In the genomic region with DNA sequence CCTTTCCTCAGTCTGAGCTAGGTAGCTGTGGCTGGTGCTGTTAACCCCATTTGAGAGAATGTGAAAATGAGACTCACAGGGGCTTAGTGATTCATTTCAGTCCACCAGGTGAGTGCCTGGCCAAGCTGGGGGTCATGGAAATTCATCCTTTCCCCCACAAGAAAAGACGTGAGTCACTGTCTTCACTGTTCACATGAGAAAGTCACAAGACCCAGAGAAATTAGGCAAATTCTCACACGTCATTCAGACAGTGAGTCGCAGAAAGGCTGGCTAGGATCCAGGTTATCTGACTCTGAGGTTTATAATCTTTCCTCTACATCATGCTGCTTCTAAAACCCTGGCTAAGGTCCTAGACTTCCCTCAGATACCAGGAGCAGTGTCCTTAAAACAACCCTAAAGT, we compare ENCODE assay signal across 8 cellular contexts.
DNase-seq lines count a peak whose midpoint lies in the region; ATAC-seq lines count a peak whose summit lies in the region.

No MANE protein-coding gene starts in this region.

- DNase-seq in AG08396 (ENCODE audit: low spot score) = peak; percentile 7
- DNase-seq in HK-2 (ENCODE audit: unreplicated experiment) = peak; percentile 1
- DNase-seq in fibroblast of the conjunctiva (ENCODE audit: low read depth) = peak; percentile 69
- no peak for DNase-seq in DMS79 (lab: John Stamatoyannopoulos, UW)
- no peak for DNase-seq in posterior cingulate gyrus
- no peak for DNase-seq in posterior vena cava (ENCODE audit: low spot score)
- DNase-seq in SHP77 (lab: John Stamatoyannopoulos, UW) = no peak

- intact Hi-C loops in posterior cingulate gyrus (cut with DNase I) (no loop called here), posterior vena cava (cut with DNase I) (no loop called here)

- peak; percentile 72 for ATAC-seq in GM19372 (IDR thresholded peaks at IDR 0.05; ENCODE audit: low read depth, unreplicated experiment)

Comparison
In these comparisons a context has a peak if more than half of its experiments do, and no peak if none do; other contexts are left out.
1. DNase-seq: peak in AG08396 (single experiment), HK-2 (single experiment) and fibroblast of the conjunctiva (single experiment); none in DMS79 (single experiment), posterior cingulate gyrus (0 of 10), posterior vena cava (single experiment) and SHP77 (0 of 2).